In the genomic region with DNA sequence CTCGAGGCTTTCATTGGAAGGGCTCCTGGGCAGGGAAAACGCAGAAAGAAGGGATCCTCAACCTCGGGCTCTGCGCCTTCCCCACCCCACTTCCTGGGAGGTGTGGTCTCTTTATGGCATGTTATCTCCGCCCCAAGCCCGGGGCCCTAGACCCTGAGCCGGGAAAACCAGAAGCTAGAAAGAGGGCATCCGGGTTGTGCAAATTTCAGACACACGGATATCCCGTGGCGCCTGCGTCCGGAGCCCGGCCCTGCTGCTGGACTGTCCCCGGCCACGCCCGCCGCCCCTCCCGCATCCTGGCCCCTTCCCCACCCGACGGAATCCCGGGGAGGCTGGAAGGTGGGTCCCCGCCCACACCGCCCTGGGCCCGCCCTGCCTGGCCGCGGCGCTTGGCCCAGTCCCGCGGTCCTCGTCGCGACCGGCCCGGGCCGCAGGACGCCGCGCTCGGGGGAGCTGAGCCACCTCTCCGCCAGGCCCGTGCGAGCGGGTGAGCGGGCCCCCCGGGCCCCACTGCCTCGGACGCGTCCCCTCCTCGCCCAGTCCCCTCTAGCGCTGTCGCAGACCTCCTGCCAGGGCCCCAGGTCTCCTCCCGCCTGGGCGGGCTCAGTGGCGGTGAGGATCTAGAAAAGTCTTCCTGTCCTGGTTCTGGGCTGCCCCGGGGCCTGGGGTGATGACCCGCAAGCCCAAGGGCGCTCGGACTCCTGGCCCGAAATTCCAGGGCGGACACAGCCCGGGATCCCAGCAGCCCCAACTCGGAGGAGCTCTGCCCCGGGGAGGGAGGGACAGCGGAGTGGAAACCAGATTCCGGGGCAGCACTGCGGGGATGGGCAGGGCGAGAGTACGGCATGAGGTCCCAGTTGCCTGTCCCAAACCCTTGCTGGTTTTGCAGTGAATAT, we compare ENCODE assay signal across 1 cellular context.
A peak's percentile ranks its signal among the peaks of the same experiment; 100 is the strongest.
TF ChIP-seq lines count a peak whose summit lies in the region.

A gene with protein sequence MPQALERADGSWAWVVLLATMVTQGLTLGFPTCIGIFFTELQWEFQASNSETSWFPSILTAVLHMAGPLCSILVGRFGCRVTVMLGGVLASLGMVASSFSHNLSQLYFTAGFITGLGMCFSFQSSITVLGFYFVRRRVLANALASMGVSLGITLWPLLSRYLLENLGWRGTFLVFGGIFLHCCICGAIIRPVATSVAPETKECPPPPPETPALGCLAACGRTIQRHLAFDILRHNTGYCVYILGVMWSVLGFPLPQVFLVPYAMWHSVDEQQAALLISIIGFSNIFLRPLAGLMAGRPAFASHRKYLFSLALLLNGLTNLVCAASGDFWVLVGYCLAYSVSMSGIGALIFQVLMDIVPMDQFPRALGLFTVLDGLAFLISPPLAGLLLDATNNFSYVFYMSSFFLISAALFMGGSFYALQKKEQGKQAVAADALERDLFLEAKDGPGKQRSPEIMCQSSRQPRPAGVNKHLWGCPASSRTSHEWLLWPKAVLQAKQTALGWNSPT (plus strand): TSS at position 397 of the 896 bp plus-strand sequence. CDS start 5,683 bp downstream, outside the sequence.

TF ChIP-seq in K562, 482 proteins besides CTCF, POLR2A, EP300 and RAD21 (continued from another document and continues in another):
- TF ChIP-seq, protein P1, sequence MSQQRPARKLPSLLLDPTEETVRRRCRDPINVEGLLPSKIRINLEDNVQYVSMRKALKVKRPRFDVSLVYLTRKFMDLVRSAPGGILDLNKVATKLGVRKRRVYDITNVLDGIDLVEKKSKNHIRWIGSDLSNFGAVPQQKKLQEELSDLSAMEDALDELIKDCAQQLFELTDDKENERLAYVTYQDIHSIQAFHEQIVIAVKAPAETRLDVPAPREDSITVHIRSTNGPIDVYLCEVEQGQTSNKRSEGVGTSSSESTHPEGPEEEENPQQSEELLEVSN (IDR thresholded peaks at IDR 0.05; ENCODE audit: borderline replicate concordance in 1 of 2, extremely low read depth in 1 of 2, insufficient read depth in 1 of 2, insufficient read length in 1 of 2, low read depth in 1 of 2, low read length in 1 of 2, poor library complexity in 1 of 2, severe bottlenecking in 1 of 2): peak; percentile 10 to 52
- TF ChIP-seq MAZ (CRISPR knock-in tag; conservative IDR thresholded peaks at IDR 0.05 in 1 of 2, IDR thresholded peaks at IDR 0.05 in 1 of 2) (peak; percentile 79 to 82; a peak in 3 of 4 replicates), SIN3A (IDR thresholded peaks at IDR 0.05; ENCODE audit: borderline replicate concordance in 2 of 2, control insufficient read depth in 1 of 2, low read depth in 2 of 2, low read length in 2 of 2) (peak in 1 of 2 experiments; percentile 15; a peak in 1 of 4 replicates), ZBTB7A (IDR thresholded peaks at IDR 0.05; ENCODE audit: borderline replicate concordance, control insufficient read depth, low read depth, low read length) (peak; percentile 86), CEBPB (tag; IDR thresholded peaks at IDR 0.05) (0 out of 2 replicates have a peak, but pooled peaks have one; percentile 7), POLR2B (IDR thresholded peaks at IDR 0.05; ENCODE audit: low read depth, partially characterized antibody) (peak; percentile 49), ZC3H8 (IDR thresholded peaks at IDR 0.05) (no peak), HDAC1 (IDR thresholded peaks at IDR 0.05) (no peak), MTA3 (IDR thresholded peaks at IDR 0.05; ENCODE audit: borderline replicate concordance) (0 out of 2 replicates have a peak, but pooled peaks have one; percentile 14), PRMT5 (CRISPR knock-in tag; IDR thresholded peaks at IDR 0.05) (no peak), CBX1 (IDR thresholded peaks at IDR 0.05; ENCODE audit: low read depth) (peak; percentile 43; the same call in 1 of the 2 replicates), RFX7 (CRISPR knock-in tag; IDR thresholded peaks at IDR 0.05) (no peak), SIN3B (IDR thresholded peaks at IDR 0.05; ENCODE audit: low read depth) (no peak), RBM34 (IDR thresholded peaks at IDR 0.05; ENCODE audit: borderline replicate concordance, insufficient read depth, low read length) (no peak), HDAC2 (IDR thresholded peaks at IDR 0.05) (no peak), FOXJ2 (tag; IDR thresholded peaks at IDR 0.05) (no peak), MTA1 (IDR thresholded peaks at IDR 0.05; ENCODE audit: borderline replicate concordance) (no peak), FOXA1 (IDR thresholded peaks at IDR 0.05; ENCODE audit: borderline replicate concordance) (no peak), ATF7 (IDR thresholded peaks at IDR 0.05) (no peak), XRCC3 (IDR thresholded peaks at IDR 0.05) (no peak), SP2 (IDR thresholded peaks at IDR 0.05; ENCODE audit: extremely low read depth, low read depth, low read length, poor library complexity, severe bottlenecking) (no peak), ZNF324 (CRISPR knock-in tag; IDR thresholded peaks at IDR 0.05) (no peak), RCOR1 (IDR thresholded peaks at IDR 0.05; ENCODE audit: borderline replicate concordance in 1 of 2, low read depth in 2 of 2, low read length in 2 of 2) (no peak), SRSF3 (IDR thresholded peaks at IDR 0.05; ENCODE audit: insufficient read depth, low read length) (no peak), ZNF57 (CRISPR knock-in tag; IDR thresholded peaks at IDR 0.05) (no peak)
- TF ChIP-seq, protein P2, sequence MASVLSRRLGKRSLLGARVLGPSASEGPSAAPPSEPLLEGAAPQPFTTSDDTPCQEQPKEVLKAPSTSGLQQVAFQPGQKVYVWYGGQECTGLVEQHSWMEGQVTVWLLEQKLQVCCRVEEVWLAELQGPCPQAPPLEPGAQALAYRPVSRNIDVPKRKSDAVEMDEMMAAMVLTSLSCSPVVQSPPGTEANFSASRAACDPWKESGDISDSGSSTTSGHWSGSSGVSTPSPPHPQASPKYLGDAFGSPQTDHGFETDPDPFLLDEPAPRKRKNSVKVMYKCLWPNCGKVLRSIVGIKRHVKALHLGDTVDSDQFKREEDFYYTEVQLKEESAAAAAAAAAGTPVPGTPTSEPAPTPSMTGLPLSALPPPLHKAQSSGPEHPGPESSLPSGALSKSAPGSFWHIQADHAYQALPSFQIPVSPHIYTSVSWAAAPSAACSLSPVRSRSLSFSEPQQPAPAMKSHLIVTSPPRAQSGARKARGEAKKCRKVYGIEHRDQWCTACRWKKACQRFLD (CRISPR knock-in tag; IDR thresholded peaks at IDR 0.05): no peak
- TF ChIP-seq, protein P3, sequence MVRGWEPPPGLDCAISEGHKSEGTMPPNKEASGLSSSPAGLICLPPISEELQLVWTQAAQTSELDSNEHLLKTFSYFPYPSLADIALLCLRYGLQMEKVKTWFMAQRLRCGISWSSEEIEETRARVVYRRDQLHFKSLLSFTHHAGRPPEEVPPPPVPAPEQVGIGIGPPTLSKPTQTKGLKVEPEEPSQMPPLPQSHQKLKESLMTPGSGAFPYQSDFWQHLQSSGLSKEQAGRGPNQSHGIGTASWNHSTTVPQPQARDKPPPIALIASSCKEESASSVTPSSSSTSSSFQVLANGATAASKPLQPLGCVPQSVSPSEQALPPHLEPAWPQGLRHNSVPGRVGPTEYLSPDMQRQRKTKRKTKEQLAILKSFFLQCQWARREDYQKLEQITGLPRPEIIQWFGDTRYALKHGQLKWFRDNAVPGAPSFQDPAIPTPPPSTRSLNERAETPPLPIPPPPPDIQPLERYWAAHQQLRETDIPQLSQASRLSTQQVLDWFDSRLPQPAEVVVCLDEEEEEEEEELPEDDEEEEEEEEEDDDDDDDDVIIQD (CRISPR knock-in tag; IDR thresholded peaks at IDR 0.05): 0 out of 2 replicates have a peak, but pooled peaks have one; percentile 9
- TF ChIP-seq, protein P4, sequence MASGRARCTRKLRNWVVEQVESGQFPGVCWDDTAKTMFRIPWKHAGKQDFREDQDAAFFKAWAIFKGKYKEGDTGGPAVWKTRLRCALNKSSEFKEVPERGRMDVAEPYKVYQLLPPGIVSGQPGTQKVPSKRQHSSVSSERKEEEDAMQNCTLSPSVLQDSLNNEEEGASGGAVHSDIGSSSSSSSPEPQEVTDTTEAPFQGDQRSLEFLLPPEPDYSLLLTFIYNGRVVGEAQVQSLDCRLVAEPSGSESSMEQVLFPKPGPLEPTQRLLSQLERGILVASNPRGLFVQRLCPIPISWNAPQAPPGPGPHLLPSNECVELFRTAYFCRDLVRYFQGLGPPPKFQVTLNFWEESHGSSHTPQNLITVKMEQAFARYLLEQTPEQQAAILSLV (tag; IDR thresholded peaks at IDR 0.05): no peak
- TF ChIP-seq, protein P5, sequence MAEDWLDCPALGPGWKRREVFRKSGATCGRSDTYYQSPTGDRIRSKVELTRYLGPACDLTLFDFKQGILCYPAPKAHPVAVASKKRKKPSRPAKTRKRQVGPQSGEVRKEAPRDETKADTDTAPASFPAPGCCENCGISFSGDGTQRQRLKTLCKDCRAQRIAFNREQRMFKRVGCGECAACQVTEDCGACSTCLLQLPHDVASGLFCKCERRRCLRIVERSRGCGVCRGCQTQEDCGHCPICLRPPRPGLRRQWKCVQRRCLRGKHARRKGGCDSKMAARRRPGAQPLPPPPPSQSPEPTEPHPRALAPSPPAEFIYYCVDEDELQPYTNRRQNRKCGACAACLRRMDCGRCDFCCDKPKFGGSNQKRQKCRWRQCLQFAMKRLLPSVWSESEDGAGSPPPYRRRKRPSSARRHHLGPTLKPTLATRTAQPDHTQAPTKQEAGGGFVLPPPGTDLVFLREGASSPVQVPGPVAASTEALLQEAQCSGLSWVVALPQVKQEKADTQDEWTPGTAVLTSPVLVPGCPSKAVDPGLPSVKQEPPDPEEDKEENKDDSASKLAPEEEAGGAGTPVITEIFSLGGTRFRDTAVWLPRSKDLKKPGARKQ (CRISPR knock-in tag; IDR thresholded peaks at IDR 0.05): no peak
- TF ChIP-seq, protein P6, sequence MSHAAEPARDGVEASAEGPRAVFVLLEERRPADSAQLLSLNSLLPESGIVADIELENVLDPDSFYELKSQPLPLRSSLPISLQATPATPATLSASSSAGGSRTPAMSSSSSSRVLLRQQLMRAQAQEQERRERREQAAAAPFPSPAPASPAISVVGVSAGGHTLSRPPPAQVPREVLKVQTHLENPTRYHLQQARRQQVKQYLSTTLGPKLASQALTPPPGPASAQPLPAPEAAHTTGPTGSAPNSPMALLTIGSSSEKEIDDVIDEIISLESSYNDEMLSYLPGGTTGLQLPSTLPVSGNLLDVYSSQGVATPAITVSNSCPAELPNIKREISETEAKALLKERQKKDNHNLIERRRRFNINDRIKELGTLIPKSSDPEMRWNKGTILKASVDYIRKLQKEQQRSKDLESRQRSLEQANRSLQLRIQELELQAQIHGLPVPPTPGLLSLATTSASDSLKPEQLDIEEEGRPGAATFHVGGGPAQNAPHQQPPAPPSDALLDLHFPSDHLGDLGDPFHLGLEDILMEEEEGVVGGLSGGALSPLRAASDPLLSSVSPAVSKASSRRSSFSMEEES (CRISPR knock-in tag; IDR thresholded peaks at IDR 0.05): no peak
- TF ChIP-seq, protein P7, sequence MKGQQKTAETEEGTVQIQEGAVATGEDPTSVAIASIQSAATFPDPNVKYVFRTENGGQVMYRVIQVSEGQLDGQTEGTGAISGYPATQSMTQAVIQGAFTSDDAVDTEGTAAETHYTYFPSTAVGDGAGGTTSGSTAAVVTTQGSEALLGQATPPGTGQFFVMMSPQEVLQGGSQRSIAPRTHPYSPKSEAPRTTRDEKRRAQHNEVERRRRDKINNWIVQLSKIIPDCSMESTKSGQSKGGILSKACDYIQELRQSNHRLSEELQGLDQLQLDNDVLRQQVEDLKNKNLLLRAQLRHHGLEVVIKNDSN (CRISPR knock-in tag; IDR thresholded peaks at IDR 0.05): 0 out of 2 replicates have a peak, but pooled peaks have one; percentile 32
- TF ChIP-seq, protein P8, sequence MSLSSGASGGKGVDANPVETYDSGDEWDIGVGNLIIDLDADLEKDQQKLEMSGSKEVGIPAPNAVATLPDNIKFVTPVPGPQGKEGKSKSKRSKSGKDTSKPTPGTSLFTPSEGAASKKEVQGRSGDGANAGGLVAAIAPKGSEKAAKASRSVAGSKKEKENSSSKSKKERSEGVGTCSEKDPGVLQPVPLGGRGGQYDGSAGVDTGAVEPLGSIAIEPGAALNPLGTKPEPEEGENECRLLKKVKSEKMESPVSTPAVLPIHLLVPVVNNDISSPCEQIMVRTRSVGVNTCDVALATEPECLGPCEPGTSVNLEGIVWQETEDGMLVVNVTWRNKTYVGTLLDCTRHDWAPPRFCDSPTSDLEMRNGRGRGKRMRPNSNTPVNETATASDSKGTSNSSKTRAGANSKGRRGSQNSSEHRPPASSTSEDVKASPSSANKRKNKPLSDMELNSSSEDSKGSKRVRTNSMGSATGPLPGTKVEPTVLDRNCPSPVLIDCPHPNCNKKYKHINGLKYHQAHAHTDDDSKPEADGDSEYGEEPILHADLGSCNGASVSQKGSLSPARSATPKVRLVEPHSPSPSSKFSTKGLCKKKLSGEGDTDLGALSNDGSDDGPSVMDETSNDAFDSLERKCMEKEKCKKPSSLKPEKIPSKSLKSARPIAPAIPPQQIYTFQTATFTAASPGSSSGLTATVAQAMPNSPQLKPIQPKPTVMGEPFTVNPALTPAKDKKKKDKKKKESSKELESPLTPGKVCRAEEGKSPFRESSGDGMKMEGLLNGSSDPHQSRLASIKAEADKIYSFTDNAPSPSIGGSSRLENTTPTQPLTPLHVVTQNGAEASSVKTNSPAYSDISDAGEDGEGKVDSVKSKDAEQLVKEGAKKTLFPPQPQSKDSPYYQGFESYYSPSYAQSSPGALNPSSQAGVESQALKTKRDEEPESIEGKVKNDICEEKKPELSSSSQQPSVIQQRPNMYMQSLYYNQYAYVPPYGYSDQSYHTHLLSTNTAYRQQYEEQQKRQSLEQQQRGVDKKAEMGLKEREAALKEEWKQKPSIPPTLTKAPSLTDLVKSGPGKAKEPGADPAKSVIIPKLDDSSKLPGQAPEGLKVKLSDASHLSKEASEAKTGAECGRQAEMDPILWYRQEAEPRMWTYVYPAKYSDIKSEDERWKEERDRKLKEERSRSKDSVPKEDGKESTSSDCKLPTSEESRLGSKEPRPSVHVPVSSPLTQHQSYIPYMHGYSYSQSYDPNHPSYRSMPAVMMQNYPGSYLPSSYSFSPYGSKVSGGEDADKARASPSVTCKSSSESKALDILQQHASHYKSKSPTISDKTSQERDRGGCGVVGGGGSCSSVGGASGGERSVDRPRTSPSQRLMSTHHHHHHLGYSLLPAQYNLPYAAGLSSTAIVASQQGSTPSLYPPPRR (CRISPR knock-in tag; IDR thresholded peaks at IDR 0.05; ENCODE audit: borderline replicate concordance): no peak
- TF ChIP-seq, protein P9, sequence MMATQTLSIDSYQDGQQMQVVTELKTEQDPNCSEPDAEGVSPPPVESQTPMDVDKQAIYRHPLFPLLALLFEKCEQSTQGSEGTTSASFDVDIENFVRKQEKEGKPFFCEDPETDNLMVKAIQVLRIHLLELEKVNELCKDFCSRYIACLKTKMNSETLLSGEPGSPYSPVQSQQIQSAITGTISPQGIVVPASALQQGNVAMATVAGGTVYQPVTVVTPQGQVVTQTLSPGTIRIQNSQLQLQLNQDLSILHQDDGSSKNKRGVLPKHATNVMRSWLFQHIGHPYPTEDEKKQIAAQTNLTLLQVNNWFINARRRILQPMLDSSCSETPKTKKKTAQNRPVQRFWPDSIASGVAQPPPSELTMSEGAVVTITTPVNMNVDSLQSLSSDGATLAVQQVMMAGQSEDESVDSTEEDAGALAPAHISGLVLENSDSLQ (IDR thresholded peaks at IDR 0.05): no peak
- TF ChIP-seq, protein P10, sequence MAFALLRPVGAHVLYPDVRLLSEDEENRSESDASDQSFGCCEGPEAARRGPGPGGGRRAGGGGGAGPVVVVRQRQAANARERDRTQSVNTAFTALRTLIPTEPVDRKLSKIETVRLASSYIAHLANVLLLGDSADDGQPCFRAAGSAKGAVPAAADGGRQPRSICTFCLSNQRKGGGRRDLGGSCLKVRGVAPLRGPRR (CRISPR knock-in tag; IDR thresholded peaks at IDR 0.05): no peak
- TF ChIP-seq, protein P11, sequence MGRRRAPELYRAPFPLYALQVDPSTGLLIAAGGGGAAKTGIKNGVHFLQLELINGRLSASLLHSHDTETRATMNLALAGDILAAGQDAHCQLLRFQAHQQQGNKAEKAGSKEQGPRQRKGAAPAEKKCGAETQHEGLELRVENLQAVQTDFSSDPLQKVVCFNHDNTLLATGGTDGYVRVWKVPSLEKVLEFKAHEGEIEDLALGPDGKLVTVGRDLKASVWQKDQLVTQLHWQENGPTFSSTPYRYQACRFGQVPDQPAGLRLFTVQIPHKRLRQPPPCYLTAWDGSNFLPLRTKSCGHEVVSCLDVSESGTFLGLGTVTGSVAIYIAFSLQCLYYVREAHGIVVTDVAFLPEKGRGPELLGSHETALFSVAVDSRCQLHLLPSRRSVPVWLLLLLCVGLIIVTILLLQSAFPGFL (CRISPR knock-in tag; IDR thresholded peaks at IDR 0.05): no peak
